1 cellular context compared by ENCODE assay signal in the genomic region with DNA sequence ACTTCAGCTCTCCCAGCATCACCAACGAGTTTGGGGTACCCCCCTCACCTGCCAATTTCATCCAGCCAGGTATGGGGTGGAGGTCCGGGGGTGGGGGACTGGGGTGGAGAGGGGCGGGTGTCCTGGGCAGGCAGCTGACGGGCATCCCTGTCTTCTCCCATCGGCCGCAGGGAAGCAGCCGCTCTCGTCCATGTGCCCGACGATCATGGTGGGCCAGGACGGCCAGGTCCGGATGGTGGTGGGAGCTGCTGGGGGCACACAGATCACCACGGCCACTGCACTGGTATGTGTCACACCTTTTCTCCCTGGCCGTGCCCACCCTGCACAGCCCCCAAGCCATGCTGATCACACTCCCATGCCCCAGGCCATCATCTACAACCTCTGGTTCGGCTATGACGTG. TPM values are rescaled to one million over a fixed set of nuclear protein-coding genes. Genes with fewer than 3 reads are reported as not detected.
"Had no signal": no experiment of that assay in that cellular context is flagged by ENCODE, and none has a peak within 500 bp of the region (broad histone marks: within the 10 kb centered on the region; RNA-seq: fewer than 3 reads in every experiment).

No MANE protein-coding gene starts in this region.

RNA-seq across cellular contexts. Expression of gene GGT1, which starts 24.9 kb away (rescaled TPM):
- total RNA-seq: ascending aorta had no signal
